8 cellular contexts compared by ENCODE assay signal in genomic region chr10:71383972-71384687, GRCh38. TPM values are rescaled to one million over a fixed set of nuclear protein-coding genes. Genes with fewer than 3 reads are reported as not detected.
DNase-seq lines count a peak whose midpoint lies in the region; ATAC-seq and TF ChIP-seq lines count a peak whose summit lies in the region.

No MANE protein-coding gene starts in this region.

- TF ChIP-seq CTCF in GM10248 (IDR thresholded peaks at IDR 0.05; ENCODE audit: control extremely low read depth, extremely low read depth, low read depth, missing control alignments): peak; percentile 98
- peak; percentile 93 for TF ChIP-seq CTCF in cardiac muscle cell (IDR thresholded peaks at IDR 0.05; ENCODE audit: low read depth, low read length)

- H3K36me3 ChIP-seq in cardiac muscle cell: no peaks in the 10 kb centered on the region

- POLR2A ChIA-PET in GM10248 (lab: Yijun Ruan, JAX): no interaction called here

- H3K27ac ChIP-seq in cardiac muscle cell: no peak overlapping the region

- no peak overlapping the region for H3K4me3 ChIP-seq in cardiac muscle cell

- H3K9me3 ChIP-seq in cardiac muscle cell (ENCODE audit: low read depth): no peaks in the 10 kb centered on the region

- no peak overlapping the region for H3K27ac Mint-ChIP-seq in activated naive CD4-positive, alpha-beta T cell treated with anti-CD3 and anti-CD28 coated beads, Interleukin-2, amount 50 U/mL, for 72 hours

- H3K4me1 ChIP-seq in cardiac muscle cell (ENCODE audit: low read depth): no peaks in the 10 kb centered on the region

- no peaks in the 10 kb centered on the region for H3K9me3 Mint-ChIP-seq in activated naive CD4-positive, alpha-beta T cell treated with anti-CD3 and anti-CD28 coated beads, Interleukin-2, amount 50 U/mL, for 72 hours

- DNase-seq in GM10248 (ENCODE audit: extremely low spot score): peak; percentile 79
- peak; percentile 59 for DNase-seq in HPDE6-E6E7 (ENCODE audit: extremely low spot score)
- peak; percentile 36 for DNase-seq in SKM-1 (lab: John Stamatoyannopoulos, UW; ENCODE audit: unreplicated experiment)
- peak; percentile 74 to 82 for DNase-seq in activated naive CD4-positive, alpha-beta T cell treated with anti-CD3 and anti-CD28 coated beads, Interleukin-2, amount 50 U/mL, for 72 hours (ENCODE audit: low spot score in 2 of 2)
- DNase-seq in cardiac muscle cell (ENCODE audit: low read depth in 1 of 2, low spot score in 1 of 2): peak; percentile 57 to 78
- DNase-seq in retina: peak; percentile 88
- DNase-seq in amniotic stem cell (lab: John Stamatoyannopoulos, UW): no peak

- CTCF ChIA-PET in GM10248 (lab: Yijun Ruan, JAX): interaction anchor here (0.6 to 5.8 kb wide), 37 partner anchors 8 to 665 kb away, joined by 3 to 61 read pairs (median 5); partner anchors contain the start of genes CDH23 and SLC29A3

- H3K27me3 ChIP-seq in cardiac muscle cell: peaks cover 9% of the 10 kb centered on the region

- H3K36me3 Mint-ChIP-seq in activated naive CD4-positive, alpha-beta T cell treated with anti-CD3 and anti-CD28 coated beads, Interleukin-2, amount 50 U/mL, for 72 hours: no peaks in the 10 kb centered on the region

- ATAC-seq in activated naive CD4-positive, alpha-beta T cell treated with anti-CD3 and anti-CD28 coated beads, Interleukin-2, amount 50 U/mL, for 72 hours: peak; percentile 90 to 94
- ATAC-seq in GM18867 (IDR thresholded peaks at IDR 0.05; ENCODE audit: unreplicated experiment): no peak

RNA-seq across cellular contexts. Expression of gene CDH23, which starts 12.6 kb away (rescaled TPM):
- total RNA-seq in activated naive CD4-positive, alpha-beta T cell treated with anti-CD3 and anti-CD28 coated beads, Interleukin-2, amount 50 U/mL, for 72 hours: 10 to 100 TPM in 1 of 2 donors, 1 to 10 TPM in 1; 1.7 to 11.2 TPM
- 0.51 and 0.78 TPM in 2 replicates for total RNA-seq in cardiac muscle cell
- polyA plus RNA-seq in cardiac muscle cell: 0.05 and 1.2 TPM in 2 replicates
